In the genomic region with DNA sequence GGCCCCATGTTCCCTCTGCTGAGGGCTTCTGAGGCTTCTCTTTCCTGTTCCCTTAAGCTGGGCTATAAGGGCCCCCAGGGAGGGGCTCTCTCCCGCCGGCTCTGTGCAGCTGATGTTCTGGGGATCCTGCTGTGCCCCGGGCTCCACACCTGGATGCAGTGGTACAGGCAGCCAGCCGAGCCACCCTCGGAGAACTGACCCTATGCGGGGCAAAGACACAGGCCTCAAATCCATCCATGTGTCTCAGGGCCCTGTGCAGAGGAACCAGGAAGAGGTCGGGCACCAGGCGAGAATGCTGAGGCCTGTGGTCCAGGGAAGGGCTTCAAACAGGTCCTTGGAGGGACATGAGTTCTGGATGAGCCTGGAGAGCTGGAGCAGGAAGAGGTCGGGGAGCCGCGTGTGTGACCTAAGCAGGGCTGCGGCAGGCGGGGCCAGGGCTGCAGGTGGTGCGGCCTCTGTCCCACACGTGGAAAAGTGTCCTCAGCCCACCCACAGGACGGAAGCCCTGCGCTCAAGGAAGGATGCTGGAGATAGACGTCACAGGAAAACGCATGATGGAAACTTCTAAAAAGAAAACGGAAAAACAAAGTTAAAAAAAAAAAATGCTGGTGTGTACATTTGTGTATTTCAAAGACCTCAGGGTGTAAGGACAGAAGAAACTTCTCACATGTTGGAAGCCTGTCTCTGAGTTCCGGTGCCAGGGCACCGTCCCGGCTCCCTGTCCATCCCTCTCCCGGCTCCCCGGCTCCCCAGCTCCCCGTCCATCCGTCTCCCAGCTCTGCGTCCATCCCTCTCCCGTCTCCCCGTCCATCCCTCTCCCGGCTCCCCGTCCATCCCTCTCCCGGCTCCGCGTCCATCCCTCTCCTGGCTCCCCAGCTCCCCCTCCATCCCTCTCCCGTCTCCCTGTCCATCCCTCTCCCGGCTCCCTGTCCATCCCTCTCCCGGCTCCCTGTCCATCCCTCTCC, we compare ENCODE assay signal across 28 cellular contexts.
"Had no signal": no experiment of that assay in that cellular context is flagged by ENCODE, and none has a peak within 500 bp of the region (broad histone marks: within the 10 kb centered on the region; RNA-seq: fewer than 3 reads in every experiment).

No MANE protein-coding gene starts in this region.

- H3K27ac Mint-ChIP-seq: activated CD4-positive, alpha-beta T cell treated with anti-CD3 and anti-CD28 coated beads, Interleukin-2, amount 10 ng/mL, durations not matched to agents 24 days and 14 days; activated CD8-positive, alpha-beta T cell treated with anti-CD3 and anti-CD28 coated beads for 36 hours; activated naive CD8-positive, alpha-beta T cell treated with anti-CD3 and anti-CD28 coated beads, Interleukin-2, amount 10 ng/mL, durations not matched to agents 7 days and 5 days; activated T-cell treated with anti-CD3 and anti-CD28 coated beads, Interleukin-2, amount 50 U/mL, for 24 hours; activated T-helper 2 cell treated with anti-CD3 and anti-CD28 coated beads, Interferon-gamma antibody, Interleukin-2, Interleukin-4, amounts not matched to agents 10 μg/mL and 5 μg/mL and 100 μg/mL, durations not matched to agents 14 hours and 24 hours and 36 hours; T-helper 1 cell treated with Interleukin-12 subunit alpha and Interleukin-12 subunit beta and Interleukin-4 antibody, amounts not matched to agents 30 μg/mL and 1 μg/mL, for 36 hours; T-helper 2 cell treated with Interferon-gamma antibody and Interleukin-4, amounts not matched to agents 5 μg/mL and 100 μg/mL, for 36 hours had no signal

- ATAC-seq: activated CD8-positive, alpha-beta T cell treated with anti-CD3 and anti-CD28 coated beads for 36 hours had no signal

- H2AFZ ChIP-seq: PC-9 had no signal

- H3K9me3 ChIP-seq: ascending aorta, SJCRH30 had no signal

- H3K27ac ChIP-seq: ascending aorta, cardiac muscle cell, PC-9, RWPE1, SJCRH30, SK-N-MC had no signal

- H3K36me3 ChIP-seq: ascending aorta, cardiac muscle cell, SJCRH30 had no signal

- H3K4me3 Mint-ChIP-seq: activated CD4-positive, alpha-beta T cell treated with anti-CD3 and anti-CD28 coated beads, Interleukin-2, amount 10 ng/mL, durations not matched to agents 24 days and 14 days; activated CD8-positive, alpha-beta T cell treated with anti-CD3 and anti-CD28 coated beads for 36 hours; activated naive CD4-positive, alpha-beta T cell treated with anti-CD3 and anti-CD28 coated beads, Interleukin-2, amount 50 U/mL, for 24 hours; activated naive CD8-positive, alpha-beta T cell treated with anti-CD3 and anti-CD28 coated beads, Interleukin-2, amount 10 ng/mL, durations not matched to agents 7 days and 5 days; activated T-cell treated with anti-CD3 and anti-CD28 coated beads, Interleukin-2, amount 50 U/mL, for 24 hours; T-helper 1 cell treated with Interleukin-12 subunit alpha and Interleukin-12 subunit beta and Interleukin-4 antibody, amounts not matched to agents 30 μg/mL and 1 μg/mL, for 36 hours; T-helper 2 cell treated with Interferon-gamma antibody and Interleukin-4, amounts not matched to agents 5 μg/mL and 100 μg/mL, for 36 hours had no signal

- H3K27me3 Mint-ChIP-seq: activated CD4-positive, alpha-beta T cell treated with anti-CD3 and anti-CD28 coated beads, Interleukin-2, amount 10 ng/mL, durations not matched to agents 24 days and 14 days; activated CD8-positive, alpha-beta T cell treated with anti-CD3 and anti-CD28 coated beads for 36 hours; activated naive CD4-positive, alpha-beta T cell treated with anti-CD3 and anti-CD28 coated beads, Interleukin-2, amount 50 U/mL, for 24 hours; activated naive CD8-positive, alpha-beta T cell treated with anti-CD3 and anti-CD28 coated beads, Interleukin-2, amount 10 ng/mL, durations not matched to agents 7 days and 5 days; activated T-cell treated with anti-CD3 and anti-CD28 coated beads, Interleukin-2, amount 50 U/mL, for 24 hours had no signal

- H3K4me1 ChIP-seq: ascending aorta, SJCRH30 had no signal

- H3K27me3 ChIP-seq: ascending aorta, cardiac muscle cell, SJCRH30 had no signal

- H3K4me3 ChIP-seq: ascending aorta, cardiac muscle cell, PC-9, SJCRH30, SK-N-MC had no signal

- H3K36me3 Mint-ChIP-seq: activated naive CD4-positive, alpha-beta T cell treated with anti-CD3 and anti-CD28 coated beads, Interleukin-2, amount 50 U/mL, for 24 hours; activated naive CD8-positive, alpha-beta T cell treated with anti-CD3 and anti-CD28 coated beads, Interleukin-2, amount 10 ng/mL, durations not matched to agents 7 days and 5 days had no signal

- DNase-seq: activated CD4-positive, alpha-beta T cell treated with anti-CD3 and anti-CD28 coated beads, Interleukin-2, amount 10 ng/mL, durations not matched to agents 24 days and 14 days; activated CD4-positive, alpha-beta T cell treated with anti-CD3 and anti-CD28 coated beads, Interleukin-2, amount 50 U/mL, for 4 hours; activated CD8-positive, alpha-beta T cell treated with anti-CD3 and anti-CD28 coated beads for 36 hours; activated gamma-delta T cell; activated naive CD4-positive, alpha-beta T cell treated with Interleukin-2 at 50 U/mL for 16 hours; activated naive CD8-positive, alpha-beta T cell treated with anti-CD3 and anti-CD28 coated beads, Interleukin-2, amount 10 ng/mL, durations not matched to agents 7 days and 5 days; activated T-cell treated with anti-CD3 and anti-CD28 coated beads, Interleukin-2, amount 50 U/mL, for 24 hours; amygdala; MM.1S; MV-4-11; NCI-H1092; NCI-H1436 treated with DMSO at 0.1 percent for 48 hours; NCI-H1694 treated with DMSO at 0.1 percent for 48 hours; NCI-H2029; NCI-H345; NCI-H526; NCI-H748 treated with DMSO at 0.1 percent for 48 hours; PC-9; SHP77; SJCRH30 had no signal

- H3K4me1 Mint-ChIP-seq: activated CD4-positive, alpha-beta T cell treated with anti-CD3 and anti-CD28 coated beads, Interleukin-2, amount 10 ng/mL, durations not matched to agents 24 days and 14 days; activated naive CD4-positive, alpha-beta T cell treated with anti-CD3 and anti-CD28 coated beads, Interleukin-2, amount 50 U/mL, for 24 hours; activated naive CD8-positive, alpha-beta T cell treated with anti-CD3 and anti-CD28 coated beads, Interleukin-2, amount 10 ng/mL, durations not matched to agents 7 days and 5 days had no signal

- H3K9me3 Mint-ChIP-seq: activated CD8-positive, alpha-beta T cell treated with anti-CD3 and anti-CD28 coated beads for 36 hours; activated naive CD4-positive, alpha-beta T cell treated with anti-CD3 and anti-CD28 coated beads, Interleukin-2, amount 50 U/mL, for 24 hours; T-helper 2 cell treated with Interferon-gamma antibody and Interleukin-4, amounts not matched to agents 5 μg/mL and 100 μg/mL, for 36 hours had no signal

- H3K4me2 ChIP-seq: PC-9 had no signal
